Comparison of ENCODE assay signal across 17 cellular contexts in genomic region chr12:81208193-81208946, GRCh38.
DNase-seq lines count a peak whose midpoint lies in the region; ATAC-seq and TF ChIP-seq lines count a peak whose summit lies in the region.
"Had no signal": no experiment of that assay in that cellular context is flagged by ENCODE, and none has a peak within 500 bp of the region (broad histone marks: within the 10 kb centered on the region; RNA-seq: fewer than 3 reads in every experiment).

No MANE protein-coding gene starts in this region.

- H3K4me3 ChIP-seq in transverse colon: no peak overlapping the region
- H3K4me3 ChIP-seq: tibial artery had no signal

- ATAC-seq in T-helper 17 cell: no peak
- no peak for ATAC-seq in GM18498 (IDR thresholded peaks at IDR 0.05; ENCODE audit: unreplicated experiment)

- H3K4me3 Mint-ChIP-seq in T-helper 17 cell: no peak overlapping the region
- H3K4me3 Mint-ChIP-seq: activated CD4-positive, alpha-beta T cell treated with anti-CD3 and anti-CD28 coated beads, Interleukin-2, amount 10 ng/mL, durations not matched to agents 7 days and 5 days; activated T-cell treated with anti-CD3 and anti-CD28 coated beads, Interleukin-2, amount 50 U/mL, for 24 hours had no signal

- intact Hi-C loops in transverse colon (cut with DNase I; ENCODE audit: low total_unique reads): no loop called here

- no peak overlapping the region for H3K27ac Mint-ChIP-seq in T-helper 17 cell
- H3K27ac Mint-ChIP-seq: activated CD4-positive, alpha-beta T cell treated with anti-CD3 and anti-CD28 coated beads, Interleukin-2, amount 10 ng/mL, durations not matched to agents 7 days and 5 days; activated T-cell treated with anti-CD3 and anti-CD28 coated beads, Interleukin-2, amount 50 U/mL, for 24 hours had no signal

- peak; percentile 20 for DNase-seq in DMS53 (lab: John Stamatoyannopoulos, UW)
- DNase-seq in DMS53 treated with DMSO at 0.1 percent for 48 hours (lab: John Stamatoyannopoulos, UW; ENCODE audit: unreplicated experiment): no peak
- DNase-seq in NCI-H748 treated with DMSO at 0.1 percent for 48 hours (lab: John Stamatoyannopoulos, UW): peak; percentile 45
- peak; percentile 68 for DNase-seq in glomerular endothelial cell (ENCODE audit: extremely low read depth, low read depth, low spot score)
- peak; percentile 39 for DNase-seq in transverse colon
- DNase-seq in DMS79 (lab: John Stamatoyannopoulos, UW): no peak
- DNase-seq in T-helper 17 cell: no peak
- DNase-seq: activated CD4-positive, alpha-beta T cell treated with anti-CD3 and anti-CD28 coated beads, Interleukin-2, amount 10 ng/mL, durations not matched to agents 7 days and 5 days; activated T-cell treated with anti-CD3 and anti-CD28 coated beads, Interleukin-2, amount 50 U/mL, for 24 hours; COR-L47; head of caudate nucleus; NCI-H1105 treated with DMSO at 0.1 percent for 48 hours; NCI-H446 treated with DMSO at 0.1 percent for 48 hours; stimulated activated CD4-positive, alpha-beta T cell treated with anti-CD3 and anti-CD28 coated beads, Interleukin-1b, Interleukin-23, amount 100 ng/mL, for 48 hours; tibial artery had no signal

- TF ChIP-seq EP300 in transverse colon (IDR thresholded peaks at IDR 0.05; ENCODE audit: low read depth): no peak

- TF ChIP-seq CTCF in transverse colon (IDR thresholded peaks at IDR 0.05): no peak

- no peaks in the 10 kb centered on the region for H3K27me3 Mint-ChIP-seq in T-helper 17 cell
- H3K27me3 Mint-ChIP-seq: activated CD4-positive, alpha-beta T cell treated with anti-CD3 and anti-CD28 coated beads, Interleukin-2, amount 10 ng/mL, durations not matched to agents 7 days and 5 days; activated T-cell treated with anti-CD3 and anti-CD28 coated beads, Interleukin-2, amount 50 U/mL, for 24 hours had no signal

- in situ Hi-C loops in transverse colon (cut with MboI; ENCODE audit: low pct_ligation_motif_present in 1 of 4, low pct_unique_long_range_greater_than_20kb in 1 of 4, low sequenced_read_pairs in 3 of 4): no loop called here

- H3K9me3 ChIP-seq in transverse colon: no peaks in the 10 kb centered on the region
- no peaks in the 10 kb centered on the region for H3K9me3 ChIP-seq in T-helper 17 cell (ENCODE audit: control insufficient read depth, low read length, poor library complexity, severe bottlenecking)
- H3K9me3 ChIP-seq: tibial artery had no signal

- no peak for TF ChIP-seq POLR2A in transverse colon (IDR thresholded peaks at IDR 0.05)

- H3K27ac ChIP-seq in transverse colon: no peak overlapping the region
- H3K27ac ChIP-seq: epithelial cell of prostate, tibial artery had no signal

- no peaks in the 10 kb centered on the region for H3K36me3 Mint-ChIP-seq in T-helper 17 cell (ENCODE audit: low read depth)

- WGBS in transverse colon (ENCODE audit: low coverage in 1 of 2), 2 donors: 56 to 57% methylated on average over 9 to 10 of the region's 10 CpGs

- no peaks in the 10 kb centered on the region for H3K27me3 ChIP-seq in transverse colon
- H3K27me3 ChIP-seq: tibial artery had no signal

- H3K4me1 ChIP-seq in transverse colon: peaks cover 15 to 43% (median 20%) of the 10 kb centered on the region in 4 donors

- no peaks in the 10 kb centered on the region for H3K36me3 ChIP-seq in transverse colon

- H3K4me1 Mint-ChIP-seq in T-helper 17 cell: no peaks in the 10 kb centered on the region
- H3K4me1 Mint-ChIP-seq: activated CD4-positive, alpha-beta T cell treated with anti-CD3 and anti-CD28 coated beads, Interleukin-2, amount 10 ng/mL, durations not matched to agents 7 days and 5 days had no signal

Comparison
In these comparisons a context has a peak if more than half of its experiments do, and no peak if none do; other contexts are left out.
1. DNase-seq: peak in DMS53 (single experiment), NCI-H748 treated with DMSO at 0.1 percent for 48 hours (single experiment), glomerular endothelial cell (single experiment) and transverse colon (single experiment); none in DMS53 treated with DMSO at 0.1 percent for 48 hours (single experiment), DMS79 (single experiment) and T-helper 17 cell (0 of 3).